Comparison of ENCODE assay signal across 8 cellular contexts in genomic region chr2:11411768-11412448, GRCh38. TPM values are rescaled to one million over a fixed set of nuclear protein-coding genes. Genes with fewer than 3 reads are reported as not detected.
DNase-seq lines count a peak whose midpoint lies in the region; ATAC-seq and TF ChIP-seq lines count a peak whose summit lies in the region.

No MANE protein-coding gene starts in this region.

- no peaks in the 10 kb centered on the region for H3K9me2 ChIP-seq in neural cell (ENCODE audit: insufficient read depth, low read length)

- TF ChIP-seq EP300 in neural cell (conservative IDR thresholded peaks at IDR 0.05; ENCODE audit: poor library complexity, severe bottlenecking) = no peak

- no peaks in the 10 kb centered on the region for H3K36me3 ChIP-seq in H7 (replicated peaks; ENCODE audit: control insufficient read depth, insufficient read depth, low read length)
- no peaks in the 10 kb centered on the region for H3K36me3 ChIP-seq in Panc1 (ENCODE audit: control insufficient read depth, insufficient read depth, low read length)
- H3K36me3 ChIP-seq in neural cell (ENCODE audit: insufficient read depth, low read length) = no peaks in the 10 kb centered on the region

- H3K9me3 ChIP-seq in Panc1 (ENCODE audit: control insufficient read depth, insufficient read depth, low read depth, low read length) (no peaks in the 10 kb centered on the region), neural cell (ENCODE audit: low read length) (no peaks in the 10 kb centered on the region)

- H4K20me1 ChIP-seq in neural cell (ENCODE audit: insufficient read depth) = no peaks in the 10 kb centered on the region

- H3K4me1 ChIP-seq in Panc1 (ENCODE audit: control insufficient read depth, insufficient read depth, low read length) = peaks cover 9% of the 10 kb centered on the region; the same call in 1 of the 2 replicates

- ATAC-seq in Panc1 (peak; percentile 84), HG03095 (IDR thresholded peaks at IDR 0.05; ENCODE audit: unreplicated experiment) (no peak)

- H3K27me3 ChIP-seq in H7 (ENCODE audit: control insufficient read depth, insufficient read depth, low read length) (no peaks in the 10 kb centered on the region), Panc1 (ENCODE audit: control insufficient read depth, insufficient read depth, low read length) (no peaks in the 10 kb centered on the region), neural cell (ENCODE audit: insufficient read depth, low read depth, low read length) (no peaks in the 10 kb centered on the region)

- no peak overlapping the region for H2AFZ ChIP-seq in neural cell (ENCODE audit: low read depth, low read length)

- no peaks in the 10 kb centered on the region for H3F3A ChIP-seq in neural cell (ENCODE audit: insufficient read depth, low read length, poor library complexity, severe bottlenecking)

- POLR2A ChIA-PET in Panc1 (lab: Charles Lee) = interaction anchor here (0.6 kb wide), 1 partner anchor 43 kb away, joined by 5 read pairs; no protein-coding TSS in a partner anchor

- TF ChIP-seq CTCF in AG09319 (IDR thresholded peaks at IDR 0.05; ENCODE audit: low read depth, low read length) = peak; percentile 82
- TF ChIP-seq CTCF in Panc1 (IDR thresholded peaks at IDR 0.05) = peak; percentile 91
- TF ChIP-seq CTCF in epithelial cell of proximal tubule (conservative IDR thresholded peaks at IDR 0.05; ENCODE audit: low read depth, low read length) = peak; percentile 93
- peak; percentile 68 for TF ChIP-seq CTCF in neural cell (IDR thresholded peaks at IDR 0.05; ENCODE audit: poor library complexity, severe bottlenecking)

- H3K79me2 ChIP-seq in neural cell (replicated peaks; ENCODE audit: insufficient read depth, low read length) = no peaks in the 10 kb centered on the region

- DNase-seq in AG09319 (ENCODE audit: extremely low read depth, low read depth) = no peak
- peak; percentile 76 for DNase-seq in H7
- DNase-seq in Panc1 (ENCODE audit: low read depth, low spot score) = peak; percentile 30
- no peak for DNase-seq in epithelial cell of proximal tubule (ENCODE audit: low read depth)
- no peak for DNase-seq in SIG-M5 treated with dmso at 0.1 percent for 504 hours (lab: John Stamatoyannopoulos, UW; ENCODE audit: unreplicated experiment)
- no peak for DNase-seq in stimulated activated naive CD4-positive, alpha-beta T cell treated with Interleukin-2 at 50 U/mL for 16 hours (lab: John Stamatoyannopoulos, UW)

- TF ChIP-seq RAD21 in neural cell (conservative IDR thresholded peaks at IDR 0.05) = peak; percentile 81

- no peak overlapping the region for H3K9ac ChIP-seq in neural cell (ENCODE audit: low read length)

- intact Hi-C loops in Panc1 (cut with micrococcal nuclease; ENCODE audit: unreplicated experiment) = loop anchor here (5.0 kb wide), 2 partner anchors 70 to 180 kb away; partner anchors contain the start of gene ROCK2

- in situ Hi-C loops in Panc1 (cut with HindIII; ENCODE audit: low pct_unique_long_range_greater_than_20kb, low sequenced_read_pairs) = no loop called here

- no TSS peak for BruUV-seq in Panc1 (replicated peaks; lab: Mats Ljungman, UMichigan)

- H3K4me3 ChIP-seq in H7 (ENCODE audit: insufficient read depth, low read depth, low read length) = no peak overlapping the region
- peak overlapping the region; percentile 40 to 43 for H3K4me3 ChIP-seq in Panc1 (ENCODE audit: low read depth in 2 of 2, low read length in 2 of 2)
- peak overlapping the region; percentile 39 for H3K4me3 ChIP-seq in epithelial cell of proximal tubule (ENCODE audit: low read depth, low read length)
- no peak overlapping the region for H3K4me3 ChIP-seq in neural cell (ENCODE audit: low read length)

- CTCF ChIA-PET in Panc1 (lab: Charles Lee) = interaction anchor here (0.5 to 2.2 kb wide), 9 partner anchors 19 to 279 kb away, joined by 3 to 20 read pairs (median 4); a partner anchor contains a TSS

- H3K27ac ChIP-seq in Panc1 (ENCODE audit: low read length) (peak overlapping the region; percentile 31; the same call in 1 of the 2 replicates), neural cell (ENCODE audit: low read length) (no peak overlapping the region)

- no peak overlapping the region for H3K4me2 ChIP-seq in neural cell (ENCODE audit: low read length)

TF ChIP-seq in neural cell, 6 proteins besides CTCF, POLR2A, EP300 and RAD21:
- TF ChIP-seq REST (IDR thresholded peaks at IDR 0.05; ENCODE audit: borderline replicate concordance) (no peak), SMC3 (conservative IDR thresholded peaks at IDR 0.05; ENCODE audit: poor library complexity) (peak; percentile 82), MXI1 (conservative IDR thresholded peaks at IDR 0.05; ENCODE audit: poor library complexity, severe bottlenecking) (no peak), EZH2 (IDR thresholded peaks at IDR 0.05; ENCODE audit: borderline replicate concordance, insufficient read depth, low read length, poor library complexity, severe bottlenecking) (no peak), POLR2AphosphoS5 (IDR thresholded peaks at IDR 0.05) (no peak)

RNA-seq across cellular contexts. Expression of gene E2F6, which starts 54.1 kb away (rescaled TPM):
- total RNA-seq in H7 (2014; rRNA removed; shearing (Covaris generic)) = 23.2 and 25.0 TPM in 2 replicates
- total RNA-seq in Panc1 (2021; ENCODE audit: unreplicated experiment) = 23.9 TPM
- 18.8 TPM for polyA plus RNA-seq in Panc1 (2012; ENCODE audit: insufficient read length)
- total RNA-seq in epithelial cell of proximal tubule = 11.0 and 16.0 TPM in 2 replicates
- 29.7 and 39.1 TPM in 2 replicates for polyA plus RNA-seq in neural cell
- polyA minus RNA-seq in neural cell = 23.4 and 29.5 TPM in 2 replicates

Comparison
In these comparisons a context has a peak if more than half of its experiments do, and no peak if none do; other contexts are left out.
1. DNase-seq: peak in H7 (single experiment) and Panc1 (single experiment); none in AG09319 (single experiment), epithelial cell of proximal tubule (single experiment), SIG-M5 treated with dmso at 0.1 percent for 504 hours (single experiment) and stimulated activated naive CD4-positive, alpha-beta T cell treated with Interleukin-2 at 50 U/mL for 16 hours (single experiment).
2. H3K4me3 ChIP-seq: peak in Panc1 (2 of 2) and epithelial cell of proximal tubule (single experiment); none in H7 (single experiment) and neural cell (single experiment).
3. Peak in every context shown above with its lines, with median percentiles within 50 percentile points of each other: CTCF ChIP-seq.